In the genomic region with DNA sequence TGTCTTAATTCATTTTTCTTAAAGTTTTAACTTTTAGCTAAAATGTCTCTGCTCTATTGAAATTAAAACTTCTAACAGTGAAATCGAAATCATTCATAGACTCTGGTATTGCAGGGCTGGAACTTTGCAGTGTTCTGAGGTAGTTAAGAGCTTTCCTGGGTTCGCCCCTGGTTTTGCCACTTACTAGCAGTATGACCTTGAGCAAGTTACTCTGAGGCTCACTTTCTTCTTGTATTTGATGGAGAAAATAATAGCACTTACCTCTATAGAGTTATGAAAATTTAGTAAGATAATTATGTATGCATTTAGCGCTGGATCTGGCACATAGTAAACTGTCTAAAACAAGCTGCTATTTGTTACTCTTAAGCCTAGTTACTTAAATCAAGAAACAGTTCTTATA, we compare ENCODE assay signal across 8 cellular contexts. TPM values are rescaled to one million over a fixed set of nuclear protein-coding genes. Genes with fewer than 3 reads are reported as not detected.
DNase-seq lines count a peak whose midpoint lies in the region; ATAC-seq lines count a peak whose summit lies in the region.

No MANE protein-coding gene starts in this region.

- peak overlapping the region; percentile 98 for H3K4me3 Mint-ChIP-seq in activated CD4-positive, alpha-beta T cell treated with anti-CD3 and anti-CD28 coated beads for 36 hours
- H3K4me3 Mint-ChIP-seq in activated CD4-positive, alpha-beta memory T cell treated with anti-CD3 and anti-CD28 coated beads, Interleukin-2, amount 10 ng/mL, durations not matched to agents 7 days and 5 days, result peak overlapping the region; percentile 97

- in situ Hi-C loops in G401 (cut with HindIII; ENCODE audit: low sequenced_read_pairs), result no loop called here

- peak overlapping the region; percentile 5 for H3K27ac Mint-ChIP-seq in activated CD4-positive, alpha-beta T cell treated with anti-CD3 and anti-CD28 coated beads for 36 hours
- H3K27ac Mint-ChIP-seq in activated CD4-positive, alpha-beta memory T cell treated with anti-CD3 and anti-CD28 coated beads, Interleukin-2, amount 10 ng/mL, durations not matched to agents 7 days and 5 days, result no peak overlapping the region

- no peaks in the 10 kb centered on the region for H3K9me3 ChIP-seq in iPS-18c (ENCODE audit: control insufficient read depth, insufficient read depth, low read length)

- ATAC-seq in activated CD4-positive, alpha-beta T cell treated with anti-CD3 and anti-CD28 coated beads for 36 hours, result no peak
- no peak for ATAC-seq in HG03159 (IDR thresholded peaks at IDR 0.05; ENCODE audit: unreplicated experiment)

- peak overlapping the region; percentile 93; the same call in 1 of the 2 replicates for H3K4me3 ChIP-seq in iPS-18c (ENCODE audit: insufficient read depth, low read depth, low read length)

- no peak for DNase-seq in activated CD4-positive, alpha-beta T cell treated with anti-CD3 and anti-CD28 coated beads for 36 hours
- no peak for DNase-seq in activated CD4-positive, alpha-beta T cell treated with anti-CD3 and anti-CD28 coated beads, Interleukin-2, amount 50 U/mL, for 48 hours
- no peak for DNase-seq in activated CD4-positive, alpha-beta memory T cell treated with anti-CD3 and anti-CD28 coated beads, Interleukin-2, amount 10 ng/mL, durations not matched to agents 7 days and 5 days
- peak; percentile 11 for DNase-seq in superior temporal gyrus (ENCODE audit: extremely low spot score)
- no peak for DNase-seq in G401 (ENCODE audit: low spot score)
- DNase-seq in GM19238 (ENCODE audit: insufficient read length, low spot score), result no peak

- CTCF ChIA-PET in activated CD4-positive, alpha-beta T cell treated with anti-CD3 and anti-CD28 coated beads for 36 hours (lab: Charles Lee), result interaction anchor here (0.6 to 2.1 kb wide), 9 partner anchors 8 to 796 kb away, joined by 3 to 11 read pairs (median 4); no protein-coding TSS in a partner anchor
- CTCF ChIA-PET in activated CD4-positive, alpha-beta memory T cell treated with anti-CD3 and anti-CD28 coated beads, Interleukin-2, amount 10 ng/mL, durations not matched to agents 7 days and 5 days (lab: Charles Lee), result interaction anchor here (0.7 kb wide), 2 partner anchors 75 to 235 kb away, joined by 3 to 5 read pairs; no protein-coding TSS in a partner anchor

- no peaks in the 10 kb centered on the region for H3K9me3 Mint-ChIP-seq in activated CD4-positive, alpha-beta T cell treated with anti-CD3 and anti-CD28 coated beads for 36 hours (ENCODE audit: low read depth)
- no peaks in the 10 kb centered on the region for H3K9me3 Mint-ChIP-seq in activated CD4-positive, alpha-beta memory T cell treated with anti-CD3 and anti-CD28 coated beads, Interleukin-2, amount 10 ng/mL, durations not matched to agents 7 days and 5 days

- intact Hi-C loops in activated CD4-positive, alpha-beta T cell treated with anti-CD3 and anti-CD28 coated beads for 36 hours (cut with DNase I, micrococcal nuclease), result loop anchor here (1.0 to 10.0 kb wide), 7 partner anchors 41 to 564 kb away; a partner anchor contains a TSS

- no peaks in the 10 kb centered on the region for H3K27me3 Mint-ChIP-seq in activated CD4-positive, alpha-beta T cell treated with anti-CD3 and anti-CD28 coated beads for 36 hours
- H3K27me3 Mint-ChIP-seq in activated CD4-positive, alpha-beta memory T cell treated with anti-CD3 and anti-CD28 coated beads, Interleukin-2, amount 10 ng/mL, durations not matched to agents 7 days and 5 days, result no peaks in the 10 kb centered on the region

- peaks cover 65% of the 10 kb centered on the region for H3K4me1 Mint-ChIP-seq in activated CD4-positive, alpha-beta T cell treated with anti-CD3 and anti-CD28 coated beads for 36 hours
- H3K4me1 Mint-ChIP-seq in activated CD4-positive, alpha-beta memory T cell treated with anti-CD3 and anti-CD28 coated beads, Interleukin-2, amount 10 ng/mL, durations not matched to agents 7 days and 5 days, result peaks cover 57% of the 10 kb centered on the region

- POLR2A ChIA-PET in activated CD4-positive, alpha-beta T cell treated with anti-CD3 and anti-CD28 coated beads for 36 hours (lab: Charles Lee), result interaction anchor here (0.6 kb wide), 1 partner anchor 13 kb away, joined by 3 read pairs; no protein-coding TSS in a partner anchor
- POLR2A ChIA-PET in activated CD4-positive, alpha-beta memory T cell treated with anti-CD3 and anti-CD28 coated beads, Interleukin-2, amount 10 ng/mL, durations not matched to agents 7 days and 5 days (lab: Charles Lee), result interaction anchor here (0.7 to 2.9 kb wide), 5 partner anchors 13 to 437 kb away, joined by 3 to 14 read pairs (median 6); a partner anchor contains a TSS

- peaks cover 5% of the 10 kb centered on the region for H3K36me3 Mint-ChIP-seq in activated CD4-positive, alpha-beta T cell treated with anti-CD3 and anti-CD28 coated beads for 36 hours (ENCODE audit: low read depth)
- H3K36me3 Mint-ChIP-seq in activated CD4-positive, alpha-beta memory T cell treated with anti-CD3 and anti-CD28 coated beads, Interleukin-2, amount 10 ng/mL, durations not matched to agents 7 days and 5 days (ENCODE audit: low read depth), result peaks cover 6% of the 10 kb centered on the region

RNA-seq across cellular contexts. Expression of a gene that starts 1.7 kb away (rescaled TPM):
- total RNA-seq in activated CD4-positive, alpha-beta T cell treated with anti-CD3 and anti-CD28 coated beads for 36 hours, result 100 to 1,000 TPM in 1 of 2 experiments, 10 to 100 TPM in 1; 55.7 to 140 TPM
- total RNA-seq in activated CD4-positive, alpha-beta memory T cell treated with anti-CD3 and anti-CD28 coated beads, Interleukin-2, amount 10 ng/mL, durations not matched to agents 7 days and 5 days, result 10 to 100 TPM; 62.4 to 66.2 TPM
- 12.9 and 25.5 TPM in 2 replicates for total RNA-seq in G401 (2014; rRNA removed; shearing (Covaris generic))
